ENCODE assay signal across 8 cellular contexts in genomic region chr19:50639121-50640112, GRCh38. TPM values are rescaled to one million over a fixed set of nuclear protein-coding genes. Genes with fewer than 3 reads are reported as not detected.
A peak's percentile ranks its signal among the peaks of the same experiment; 100 is the strongest.
DNase-seq lines count a peak whose midpoint lies in the region; ATAC-seq and FAIRE-seq lines count a peak whose summit lies in the region.

SYT3 (minus strand) TSS chr19:50639881; CDS start chr19:50637411, 2,470 bp downstream.

- H3K36me3 ChIP-seq in neuronal stem cell (replicated peaks in 1 of 2; ENCODE audit: control insufficient read depth in 2 of 2, insufficient read depth in 2 of 2, low read length in 2 of 2): no peaks in the 10 kb centered on the region

- H3K9ac ChIP-seq in neuronal stem cell (ENCODE audit: low read depth, low read length, poor library complexity): peak within 1 kb of the TSS; percentile 75

- no CpG with 5 or more reads among the region's 76 CpGs for WGBS in neuronal stem cell (ENCODE audit: extremely low coverage in 2 of 2, insufficient read length in 2 of 2, insufficient replicate concordance in 1 of 2), 2 donors

- H3K27ac ChIP-seq in neuronal stem cell (replicated peaks; ENCODE audit: low read length): peak within 1 kb of the TSS; percentile 47

- H3K14ac ChIP-seq in neuronal stem cell (ENCODE audit: low read length): no peak within 1 kb of the TSS

- H2BK15ac ChIP-seq in neuronal stem cell (ENCODE audit: low read length): no peak within 1 kb of the TSS

- H3K4me1 Mint-ChIP-seq in activated T-helper 1 cell treated with anti-CD3 and anti-CD28 coated beads, Interleukin-12 subunit alpha, Interleukin-12 subunit beta, Interleukin-2, Interleukin-4 antibody, amounts not matched to agents 30 ng/mL and 10 ng/mL and 1 ng/mL, durations not matched to agents 14 hours and 24 hours and 36 hours (ENCODE audit: low read depth): no peaks in the 10 kb centered on the region

- H2AK5ac ChIP-seq in neuronal stem cell (ENCODE audit: low read depth, low read length): peak within 1 kb of the TSS; percentile 53

- H3K4me2 ChIP-seq in neuronal stem cell (ENCODE audit: insufficient read depth, low read length, poor library complexity, severe bottlenecking): peak within 1 kb of the TSS; percentile 74

- H3K79me1 ChIP-seq in neuronal stem cell (ENCODE audit: low read depth, low read length): no peaks in the 10 kb centered on the region

- ATAC-seq in HG03354 (IDR thresholded peaks at IDR 0.05; ENCODE audit: poor library complexity, severe bottlenecking, unreplicated experiment): no peak
- ATAC-seq in HG02938 (IDR thresholded peaks at IDR 0.05; ENCODE audit: unreplicated experiment): no peak

- no peak within 1 kb of the TSS for H4K91ac ChIP-seq in neuronal stem cell (ENCODE audit: low read depth, low read length, poor library complexity)

- peaks cover 0 to 5% of the 10 kb centered on the region in 2 donors for H3K4me1 ChIP-seq in neuronal stem cell (ENCODE audit: control insufficient read depth in 2 of 2, insufficient read depth in 1 of 2, low read depth in 1 of 2, low read length in 2 of 2)

- DNase-seq in COLO668 (lab: John Stamatoyannopoulos, UW; ENCODE audit: unreplicated experiment) (peak; percentile 7), M059J (ENCODE audit: low read depth) (peak; percentile 27), activated T-cell treated with anti-CD3 and anti-CD28 coated beads for 1 hour (ENCODE audit: low read depth) (peak; percentile 12), frontal cortex (ENCODE audit: low spot score in 2 of 2) (peak; percentile 91 to 92), neuronal stem cell (ENCODE audit: low spot score) (peak; percentile 66)
- no peak for DNase-seq in activated T-helper 1 cell treated with anti-CD3 and anti-CD28 coated beads, Interleukin-12 subunit alpha, Interleukin-12 subunit beta, Interleukin-2, Interleukin-4 antibody, amounts not matched to agents 30 ng/mL and 10 ng/mL and 1 ng/mL, durations not matched to agents 14 hours and 24 hours and 36 hours (ENCODE audit: low spot score)

- no peak within 1 kb of the TSS for H2BK120ac ChIP-seq in neuronal stem cell (ENCODE audit: low read depth, low read length)

- H3K4ac ChIP-seq in neuronal stem cell (ENCODE audit: low read length): no peak within 1 kb of the TSS

- peaks cover 3 to 5% of the 10 kb centered on the region in 2 donors for H3K9me3 ChIP-seq in neuronal stem cell (replicated peaks in 1 of 2; ENCODE audit: control insufficient read depth in 2 of 2, insufficient read depth in 1 of 2, low read depth in 1 of 2, low read length in 2 of 2)

- H3K9me3 Mint-ChIP-seq in activated T-helper 1 cell treated with anti-CD3 and anti-CD28 coated beads, Interleukin-12 subunit alpha, Interleukin-12 subunit beta, Interleukin-2, Interleukin-4 antibody, amounts not matched to agents 30 ng/mL and 10 ng/mL and 1 ng/mL, durations not matched to agents 14 hours and 24 hours and 36 hours: peaks cover 7% of the 10 kb centered on the region

- no peak for FAIRE-seq in frontal cortex (lab: Jason Lieb, UNC)

- no peak within 1 kb of the TSS for H3K27ac Mint-ChIP-seq in activated T-helper 1 cell treated with anti-CD3 and anti-CD28 coated beads, Interleukin-12 subunit alpha, Interleukin-12 subunit beta, Interleukin-2, Interleukin-4 antibody, amounts not matched to agents 30 ng/mL and 10 ng/mL and 1 ng/mL, durations not matched to agents 14 hours and 24 hours and 36 hours

- H2BK5ac ChIP-seq in neuronal stem cell (ENCODE audit: low read length): no peak within 1 kb of the TSS

- H2AFZ ChIP-seq in neuronal stem cell (ENCODE audit: low read length): peak within 1 kb of the TSS; percentile 99

- peak within 1 kb of the TSS; percentile 90 for H3K18ac ChIP-seq in neuronal stem cell (ENCODE audit: low read length)

- H4K8ac ChIP-seq in neuronal stem cell (ENCODE audit: low read depth, low read length): no peak within 1 kb of the TSS

- peaks cover 29% of the 10 kb centered on the region for H3K27me3 Mint-ChIP-seq in activated T-helper 1 cell treated with anti-CD3 and anti-CD28 coated beads, Interleukin-12 subunit alpha, Interleukin-12 subunit beta, Interleukin-2, Interleukin-4 antibody, amounts not matched to agents 30 ng/mL and 10 ng/mL and 1 ng/mL, durations not matched to agents 14 hours and 24 hours and 36 hours (ENCODE audit: insufficient read depth)

- no peak within 1 kb of the TSS for H2BK12ac ChIP-seq in neuronal stem cell (ENCODE audit: low read length)

- peak within 1 kb of the TSS; percentile 50 to 91 for H3K4me3 ChIP-seq in neuronal stem cell (ENCODE audit: low read length in 2 of 2)

- H3K23ac ChIP-seq in neuronal stem cell (ENCODE audit: low read depth, low read length, poor library complexity): peak within 1 kb of the TSS; percentile 70

- H3K36me3 Mint-ChIP-seq in activated T-helper 1 cell treated with anti-CD3 and anti-CD28 coated beads, Interleukin-12 subunit alpha, Interleukin-12 subunit beta, Interleukin-2, Interleukin-4 antibody, amounts not matched to agents 30 ng/mL and 10 ng/mL and 1 ng/mL, durations not matched to agents 14 hours and 24 hours and 36 hours (ENCODE audit: low read depth): no peaks in the 10 kb centered on the region

- H3K27me3 ChIP-seq in neuronal stem cell (ENCODE audit: control insufficient read depth in 3 of 3, insufficient read depth in 3 of 3, low read depth in 1 of 3, low read length in 3 of 3): peaks cover 3 to 32% (median 19%) of the 10 kb centered on the region in 3 experiments

- no peak within 1 kb of the TSS for H3K4me3 Mint-ChIP-seq in activated T-helper 1 cell treated with anti-CD3 and anti-CD28 coated beads, Interleukin-12 subunit alpha, Interleukin-12 subunit beta, Interleukin-2, Interleukin-4 antibody, amounts not matched to agents 30 ng/mL and 10 ng/mL and 1 ng/mL, durations not matched to agents 14 hours and 24 hours and 36 hours

- intact Hi-C loops in activated T-helper 1 cell treated with anti-CD3 and anti-CD28 coated beads, Interleukin-12 subunit alpha, Interleukin-12 subunit beta, Interleukin-2, Interleukin-4 antibody, amounts not matched to agents 30 ng/mL and 10 ng/mL and 1 ng/mL, durations not matched to agents 14 hours and 24 hours and 36 hours (cut with micrococcal nuclease): no loop called here

RNA-seq across cellular contexts. Expression of gene SYT3, which starts in this region (rescaled TPM):
- total RNA-seq in M059J (2014; rRNA removed; shearing (Covaris generic)): not detected in 2 replicates
- total RNA-seq in frontal cortex: 20.4 TPM
- 2.6 TPM for polyA plus RNA-seq in neuronal stem cell (2013, experiment 1 of 2)
- polyA plus RNA-seq in neuronal stem cell (2013, experiment 2 of 2): 2.5 TPM
- total RNA-seq in activated T-helper 1 cell treated with anti-CD3 and anti-CD28 coated beads, Interleukin-12 subunit alpha, Interleukin-12 subunit beta, Interleukin-2, Interleukin-4 antibody, amounts not matched to agents 30 ng/mL and 10 ng/mL and 1 ng/mL, durations not matched to agents 14 hours and 24 hours and 36 hours: not detected in 2 replicates

Comparison
In these comparisons a context has a peak if more than half of its experiments do, and no peak if none do; other contexts are left out.
1. RNA of gene SYT3 (total RNA-seq): 20.4 TPM in frontal cortex (single experiment); not detected in activated T-helper 1 cell treated with anti-CD3 and anti-CD28 coated beads, Interleukin-12 subunit alpha, Interleukin-12 subunit beta, Interleukin-2, Interleukin-4 antibody, amounts not matched to agents 30 ng/mL and 10 ng/mL and 1 ng/mL, durations not matched to agents 14 hours and 24 hours and 36 hours and not detected in M059J; every median in the first group is over 10 times any median in the second.
2. Peak in DNase-seq in M059J; RNA of the gene not detected or under 1 TPM.